Comparison of ENCODE assay signal across 8 cellular contexts in genomic region chr2:26846881-26847662, GRCh38. TPM values are rescaled to one million over a fixed set of nuclear protein-coding genes. Genes with fewer than 3 reads are reported as not detected.
A peak's percentile ranks its signal among the peaks of the same experiment; 100 is the strongest.
DNase-seq lines count a peak whose midpoint lies in the region; ATAC-seq and TF ChIP-seq lines count a peak whose summit lies in the region.

No MANE protein-coding gene starts in this region.

- peaks cover 9% of the 10 kb centered on the region for H3K4me1 Mint-ChIP-seq in activated CD8-positive, alpha-beta memory T cell treated with anti-CD3 and anti-CD28 coated beads, Interleukin-2, amount 10 ng/mL, durations not matched to agents 7 days and 5 days

- TF ChIP-seq EP300 in suprapubic skin (IDR thresholded peaks at IDR 0.05) = no peak

- no peak for TF ChIP-seq CTCF in WERI-Rb-1 (IDR thresholded peaks at IDR 0.05; ENCODE audit: low read depth, low read length)
- no peak for TF ChIP-seq CTCF in suprapubic skin (IDR thresholded peaks at IDR 0.05)

- CTCF ChIA-PET in activated CD8-positive, alpha-beta memory T cell treated with anti-CD3 and anti-CD28 coated beads, Interleukin-2, amount 10 ng/mL, durations not matched to agents 7 days and 5 days (lab: Charles Lee) = interaction anchor here (0.9 to 5.5 kb wide), 32 partner anchors 13 to 435 kb away, joined by 3 to 82 read pairs (median 6); partner anchors contain the start of genes AGBL5, PREB and SLC30A3

- H3K4me3 ChIP-seq in WERI-Rb-1 (ENCODE audit: low read depth, low read length) = peak overlapping the region; percentile 91
- H3K4me3 ChIP-seq in iPS-18c (ENCODE audit: insufficient read depth, low read depth, low read length) = peak overlapping the region; percentile 67
- H3K4me3 ChIP-seq in suprapubic skin = peak overlapping the region; percentile 49

- 5% methylated on average over 29 of the region's 44 CpGs for whole genome bisulfite sequencing in suprapubic skin

- H3K36me3 ChIP-seq in WERI-Rb-1 = peaks cover 3% of the 10 kb centered on the region; the same call in 1 of the 2 replicates
- H3K36me3 ChIP-seq in suprapubic skin = no peaks in the 10 kb centered on the region

- no peak for ATAC-seq in activated CD8-positive, alpha-beta memory T cell treated with anti-CD3 and anti-CD28 coated beads, Interleukin-2, amount 10 ng/mL, durations not matched to agents 7 days and 5 days
- ATAC-seq in GM21390 (IDR thresholded peaks at IDR 0.05; ENCODE audit: unreplicated experiment) = no peak
- no peak for ATAC-seq in GM19463 (IDR thresholded peaks at IDR 0.05; ENCODE audit: unreplicated experiment)
- ATAC-seq in HG02970 (IDR thresholded peaks at IDR 0.05; ENCODE audit: low FRiP score, unreplicated experiment) = no peak

- no peaks in the 10 kb centered on the region for H3K9me3 Mint-ChIP-seq in activated CD8-positive, alpha-beta memory T cell treated with anti-CD3 and anti-CD28 coated beads, Interleukin-2, amount 10 ng/mL, durations not matched to agents 7 days and 5 days (ENCODE audit: low read depth)

- H3K27me3 ChIP-seq in WERI-Rb-1 (ENCODE audit: insufficient read depth, low read depth, severe bottlenecking) (peaks cover 3% of the 10 kb centered on the region), suprapubic skin (peaks cover 91% of the 10 kb centered on the region)

- peaks cover 70% of the 10 kb centered on the region for H3K27me3 Mint-ChIP-seq in activated CD8-positive, alpha-beta memory T cell treated with anti-CD3 and anti-CD28 coated beads, Interleukin-2, amount 10 ng/mL, durations not matched to agents 7 days and 5 days

- no peaks in the 10 kb centered on the region for H3K36me3 Mint-ChIP-seq in activated CD8-positive, alpha-beta memory T cell treated with anti-CD3 and anti-CD28 coated beads, Interleukin-2, amount 10 ng/mL, durations not matched to agents 7 days and 5 days

- H3K27ac Mint-ChIP-seq in activated CD8-positive, alpha-beta memory T cell treated with anti-CD3 and anti-CD28 coated beads, Interleukin-2, amount 10 ng/mL, durations not matched to agents 7 days and 5 days = no peak overlapping the region

- TF ChIP-seq POLR2A in suprapubic skin (IDR thresholded peaks at IDR 0.05) = no peak

- H3K27ac ChIP-seq in WERI-Rb-1 (peak overlapping the region; percentile 78), suprapubic skin (no peak overlapping the region)

- H3K4me1 ChIP-seq in suprapubic skin = peaks cover 38% of the 10 kb centered on the region

- H3K4me3 Mint-ChIP-seq in activated CD8-positive, alpha-beta memory T cell treated with anti-CD3 and anti-CD28 coated beads, Interleukin-2, amount 10 ng/mL, durations not matched to agents 7 days and 5 days = no peak overlapping the region

- H3K9me3 ChIP-seq in WERI-Rb-1 (ENCODE audit: severe bottlenecking) (no peaks in the 10 kb centered on the region), iPS-18c (ENCODE audit: control insufficient read depth, insufficient read depth, low read length) (peaks cover 2% of the 10 kb centered on the region), suprapubic skin (no peaks in the 10 kb centered on the region)

- peak; percentile 58 for DNase-seq in activated CD8-positive, alpha-beta memory T cell treated with anti-CD3 and anti-CD28 coated beads, Interleukin-2, amount 50 U/mL, for 48 hours
- no peak for DNase-seq in activated CD8-positive, alpha-beta memory T cell treated with anti-CD3 and anti-CD28 coated beads, Interleukin-2, amount 10 ng/mL, durations not matched to agents 7 days and 5 days
- DNase-seq in WERI-Rb-1 (peak; percentile 72), suprapubic skin (ENCODE audit: low spot score in 2 of 2) (no peak)

RNA-seq across cellular contexts. Expression of gene DPYSL5, which starts 0.9 kb away (rescaled TPM):
- total RNA-seq in activated CD8-positive, alpha-beta memory T cell treated with anti-CD3 and anti-CD28 coated beads, Interleukin-2, amount 10 ng/mL, durations not matched to agents 7 days and 5 days = not detected
- total RNA-seq in suprapubic skin = not detected

Comparison
In these comparisons a context has a peak if more than half of its experiments do, and no peak if none do; other contexts are left out.
1. DNase-seq: peak in activated CD8-positive, alpha-beta memory T cell treated with anti-CD3 and anti-CD28 coated beads, Interleukin-2, amount 50 U/mL, for 48 hours (single experiment) and WERI-Rb-1 (single experiment); none in activated CD8-positive, alpha-beta memory T cell treated with anti-CD3 and anti-CD28 coated beads, Interleukin-2, amount 10 ng/mL, durations not matched to agents 7 days and 5 days (single experiment) and suprapubic skin (0 of 2).
2. Peak in every context shown above with its lines, with median percentiles within 50 percentile points of each other: H3K4me3 ChIP-seq.